8 cellular contexts compared by ENCODE assay signal in the genomic region with DNA sequence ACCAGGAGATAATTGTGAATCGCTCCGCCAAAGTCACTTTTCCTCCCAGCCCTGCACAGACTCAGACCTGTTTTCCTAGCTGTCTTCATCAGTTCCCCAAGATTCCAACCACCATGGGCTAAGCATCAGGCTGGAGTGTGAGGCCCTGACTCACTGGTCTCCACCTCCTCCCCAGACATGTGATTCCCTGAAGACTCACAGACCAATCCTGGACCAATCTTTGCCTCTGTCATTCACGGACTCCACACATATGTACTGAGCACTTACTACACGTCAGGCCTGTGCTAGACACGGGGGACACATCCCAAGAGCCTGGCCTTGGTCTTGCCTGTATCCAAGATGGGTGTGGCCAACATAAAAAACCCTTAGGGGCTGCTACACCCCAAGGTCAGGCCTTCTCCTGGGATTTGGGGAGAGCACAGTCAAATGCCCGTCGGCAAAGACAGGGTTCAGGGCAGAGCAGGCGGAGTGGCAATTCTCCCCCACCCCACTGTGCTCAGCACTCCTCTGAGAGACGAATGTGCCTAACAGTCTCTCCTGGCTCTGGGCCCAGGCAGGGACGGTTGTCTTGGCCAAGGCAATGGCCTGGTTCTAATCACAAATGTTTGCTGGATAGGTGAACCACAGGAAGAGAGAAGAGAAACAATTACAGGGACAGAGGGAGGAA. TPM values are rescaled to one million over a fixed set of nuclear protein-coding genes. Genes with fewer than 3 reads are reported as not detected.
DNase-seq lines count a peak whose midpoint lies in the region; ATAC-seq, FAIRE-seq and TF ChIP-seq lines count a peak whose summit lies in the region.

No MANE protein-coding gene starts in this region.

- no peak overlapping the region for H3K4me3 Mint-ChIP-seq in Caco-2 (ENCODE audit: unreplicated experiment)
- H3K4me3 Mint-ChIP-seq in chondrocyte (ENCODE audit: unreplicated experiment) = peak overlapping the region; percentile 13

- DNase-seq in Caco-2 (no peak), NCI-H226 (peak; percentile 83), chondrocyte (ENCODE audit: low spot score) (no peak), mucosa of descending colon (peak; percentile 64 to 66 (median 66)), D721Med (ENCODE audit: insufficient read length, low spot score) (no peak), NCI-H187 (lab: John Stamatoyannopoulos, UW) (no peak), KBM-7 (no peak), GM20000 (ENCODE audit: low spot score) (no peak)

- H3K4me3 ChIP-seq in Caco-2 (ENCODE audit: low read depth, low read length) = no peak overlapping the region
- H3K4me3 ChIP-seq in mucosa of descending colon = no peak overlapping the region

- H3K27me3 Mint-ChIP-seq in Caco-2 (ENCODE audit: insufficient read depth, unreplicated experiment) (no peaks in the 10 kb centered on the region), chondrocyte (ENCODE audit: low read depth) (no peaks in the 10 kb centered on the region)

- FAIRE-seq in D721Med (lab: Jason Lieb, UNC) = no peak

- intact Hi-C loops in Caco-2 (cut with micrococcal nuclease; ENCODE audit: unreplicated experiment) (no loop called here), mucosa of descending colon (cut with DNase I, micrococcal nuclease) (no loop called here)

- H3K9me3 ChIP-seq in Caco-2 (no peaks in the 10 kb centered on the region), mucosa of descending colon (no peaks in the 10 kb centered on the region)

- BruUV-seq in Caco-2 (replicated peaks; lab: Mats Ljungman, UMichigan) = no TSS peak

- H3K9me3 Mint-ChIP-seq in Caco-2 (ENCODE audit: unreplicated experiment) = no peaks in the 10 kb centered on the region
- no peaks in the 10 kb centered on the region for H3K9me3 Mint-ChIP-seq in chondrocyte (ENCODE audit: low read depth)

- H3K36me3 ChIP-seq in Caco-2 (ENCODE audit: control insufficient read depth, insufficient read depth, low read length) = no peaks in the 10 kb centered on the region; the same call in 1 of the 2 replicates
- H3K36me3 ChIP-seq in mucosa of descending colon (ENCODE audit: low read depth) = no peaks in the 10 kb centered on the region

- TF ChIP-seq CTCF in Caco-2 (IDR thresholded peaks at IDR 0.05; ENCODE audit: insufficient read depth in 1 of 2, low read depth in 1 of 2, low read length in 1 of 2, severe bottlenecking in 1 of 2, unreplicated experiment in 1 of 2) (no peak), chondrocyte (IDR thresholded peaks at IDR 0.05) (no peak), mucosa of descending colon (IDR thresholded peaks at IDR 0.05) (no peak), D721Med (IDR thresholded peaks at IDR 0.05; ENCODE audit: insufficient read depth, missing control alignments) (no peak), GM20000 (IDR thresholded peaks at IDR 0.05; ENCODE audit: extremely low read depth, missing control alignments) (no peak)

- POLR2A ChIA-PET in Caco-2 (lab: Charles Lee) = no interaction called here

- ATAC-seq in mucosa of descending colon = peak; percentile 8

- CTCF ChIA-PET in Caco-2 (lab: Charles Lee) = no interaction called here

- in situ Hi-C loops in KBM-7 (cut with MboI; ENCODE audit: low pct_unique_long_range_greater_than_20kb, low sequenced_read_pairs) = no loop called here

- H3K36me3 Mint-ChIP-seq in Caco-2 (ENCODE audit: insufficient read depth, unreplicated experiment) = peaks cover 11% of the 10 kb centered on the region
- no peaks in the 10 kb centered on the region for H3K36me3 Mint-ChIP-seq in chondrocyte (ENCODE audit: low read depth)

- H3K27ac Mint-ChIP-seq in Caco-2 (ENCODE audit: unreplicated experiment) = peak overlapping the region; percentile 80
- peak overlapping the region; percentile 98 for H3K27ac Mint-ChIP-seq in chondrocyte (ENCODE audit: unreplicated experiment)

- H3K27me3 ChIP-seq in Caco-2 (replicated peaks; ENCODE audit: control insufficient read depth, insufficient read depth, low read length) = no peaks in the 10 kb centered on the region

- H3K4me1 ChIP-seq in Caco-2 (peaks cover 39% of the 10 kb centered on the region), mucosa of descending colon (ENCODE audit: low read depth) (peaks cover 89% of the 10 kb centered on the region)

- H3K4me1 Mint-ChIP-seq in Caco-2 (ENCODE audit: low read depth, unreplicated experiment) = peaks cover 20% of the 10 kb centered on the region
- peaks cover 99% of the 10 kb centered on the region for H3K4me1 Mint-ChIP-seq in chondrocyte (ENCODE audit: low read depth)

RNA-seq across cellular contexts. Expression of a gene that starts 11.9 kb away (rescaled TPM):
- total RNA-seq in Caco-2 (2022) (44.1 and 47.1 TPM in 2 replicates), chondrocyte (39.4 to 63.0 TPM (median 61.8 TPM) in 3 replicates), mucosa of descending colon (100 to 1,000 TPM; 127 to 168 (median 144) TPM)

RNA-seq across cellular contexts. Expression of a gene that starts 31.2 kb away (rescaled TPM):
- total RNA-seq in Caco-2 (2022) (38.7 and 39.4 TPM in 2 replicates), chondrocyte (26.3 to 28.9 TPM (median 27.8 TPM) in 3 replicates), mucosa of descending colon (10 to 100 TPM; 23.0 to 30.4 (median 29.4) TPM)

RNA-seq across cellular contexts. Expression of a gene that starts 38.3 kb away (rescaled TPM):
- total RNA-seq in Caco-2 (2022) (2.3 and 3.8 TPM in 2 replicates), chondrocyte (1.4 to 4.3 TPM (median 2.7 TPM) in 3 replicates), mucosa of descending colon (1 to 10 TPM in 2 of 3 donors, under 1 TPM in 1; 0.58 to 1.9 (median 1.1) TPM)

RNA-seq across cellular contexts. Expression of a gene that starts 52.0 kb away (rescaled TPM):
- 12.1 and 13.2 TPM in 2 replicates for total RNA-seq in Caco-2 (2022)
- 22.2 to 25.5 TPM (median 24.4 TPM) in 3 replicates for total RNA-seq in chondrocyte
- 10 to 100 TPM; 31.0 to 39.2 (median 37.2) TPM for total RNA-seq in mucosa of descending colon

Comparison
In these comparisons a context has a peak if more than half of its experiments do, and no peak if none do; other contexts are left out.
1. DNase-seq: peak in NCI-H226 (single experiment) and mucosa of descending colon (3 of 3); none in Caco-2 (0 of 2), chondrocyte (single experiment), D721Med (single experiment), NCI-H187 (0 of 2), KBM-7 (single experiment) and GM20000 (single experiment).